1 cellular context compared by ENCODE assay signal in genomic region chr9:98326402-98327248, GRCh38.
TF ChIP-seq lines count a peak whose summit lies in the region.

No MANE protein-coding gene starts in this region.

TF ChIP-seq in K562, 482 proteins besides CTCF, POLR2A, EP300 and RAD21 (continued from another document):
- TF ChIP-seq, protein P1, sequence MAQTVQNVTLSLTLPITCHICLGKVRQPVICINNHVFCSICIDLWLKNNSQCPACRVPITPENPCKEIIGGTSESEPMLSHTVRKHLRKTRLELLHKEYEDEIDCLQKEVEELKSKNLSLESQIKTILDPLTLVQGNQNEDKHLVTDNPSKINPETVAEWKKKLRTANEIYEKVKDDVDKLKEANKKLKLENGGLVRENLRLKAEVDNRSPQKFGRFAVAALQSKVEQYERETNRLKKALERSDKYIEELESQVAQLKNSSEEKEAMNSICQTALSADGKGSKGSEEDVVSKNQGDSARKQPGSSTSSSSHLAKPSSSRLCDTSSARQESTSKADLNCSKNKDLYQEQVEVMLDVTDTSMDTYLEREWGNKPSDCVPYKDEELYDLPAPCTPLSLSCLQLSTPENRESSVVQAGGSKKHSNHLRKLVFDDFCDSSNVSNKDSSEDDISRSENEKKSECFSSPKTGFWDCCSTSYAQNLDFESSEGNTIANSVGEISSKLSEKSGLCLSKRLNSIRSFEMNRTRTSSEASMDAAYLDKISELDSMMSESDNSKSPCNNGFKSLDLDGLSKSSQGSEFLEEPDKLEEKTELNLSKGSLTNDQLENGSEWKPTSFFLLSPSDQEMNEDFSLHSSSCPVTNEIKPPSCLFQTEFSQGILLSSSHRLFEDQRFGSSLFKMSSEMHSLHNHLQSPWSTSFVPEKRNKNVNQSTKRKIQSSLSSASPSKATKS (CRISPR knock-in tag; IDR thresholded peaks at IDR 0.05) = no peak
- peak; percentile 24; the same call in 1 of the 2 replicates for TF ChIP-seq RBFOX2 (IDR thresholded peaks at IDR 0.05; ENCODE audit: low read depth, low read length)
- TF ChIP-seq TFAP4 (CRISPR knock-in tag; IDR thresholded peaks at IDR 0.05; ENCODE audit: borderline replicate concordance) = peak; percentile 38
- TF ChIP-seq, protein P2, sequence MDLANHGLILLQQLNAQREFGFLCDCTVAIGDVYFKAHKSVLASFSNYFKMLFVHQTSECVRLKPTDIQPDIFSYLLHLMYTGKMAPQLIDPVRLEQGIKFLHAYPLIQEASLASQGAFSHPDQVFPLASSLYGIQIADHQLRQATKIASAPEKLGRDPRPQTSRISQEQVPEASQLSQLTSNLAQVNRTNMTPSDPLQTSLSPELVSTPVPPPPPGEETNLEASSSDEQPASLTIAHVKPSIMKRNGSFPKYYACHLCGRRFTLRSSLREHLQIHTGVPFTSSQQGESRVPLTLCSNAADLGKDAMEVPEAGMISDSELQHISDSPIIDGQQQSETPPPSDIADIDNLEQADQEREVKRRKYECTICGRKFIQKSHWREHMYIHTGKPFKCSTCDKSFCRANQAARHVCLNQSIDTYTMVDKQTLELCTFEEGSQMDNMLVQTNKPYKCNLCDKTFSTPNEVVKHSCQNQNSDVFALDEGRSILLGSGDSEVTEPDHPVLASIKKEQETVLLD (IDR thresholded peaks at IDR 0.05) = no peak
- TF ChIP-seq ZNF589 (CRISPR knock-in tag; IDR thresholded peaks at IDR 0.05; ENCODE audit: low read depth) = peak; percentile 70; the same call in 1 of the 2 replicates
- TF ChIP-seq TARDBP (IDR thresholded peaks at IDR 0.05) = no peak
- peak; percentile 14; the same call in 1 of the 2 replicates for TF ChIP-seq ARID1B (IDR thresholded peaks at IDR 0.05)
- TF ChIP-seq ATF3 (IDR thresholded peaks at IDR 0.05) = peak; percentile 72
- no peak for TF ChIP-seq ATF3 (CRISPR knock-in tag; conservative IDR thresholded peaks at IDR 0.05)
- TF ChIP-seq CXXC5 (CRISPR knock-in tag; IDR thresholded peaks at IDR 0.05) = 0 out of 2 replicates have a peak, but pooled peaks have one; percentile 35
- TF ChIP-seq ETV1 (tag; conservative IDR thresholded peaks at IDR 0.05; ENCODE audit: low read depth) = no peak; the same call in 1 of the 2 replicates
- peak in 1 of 2 experiments; percentile 51; a peak in 1 of 4 replicates for TF ChIP-seq FOXK2 (conservative IDR thresholded peaks at IDR 0.05 in 1 of 2, IDR thresholded peaks at IDR 0.05 in 1 of 2; ENCODE audit: low read depth in 2 of 2)
- TF ChIP-seq L3MBTL2 (IDR thresholded peaks at IDR 0.05) = peak; percentile 82
- TF ChIP-seq CBFA2T3 (IDR thresholded peaks at IDR 0.05) = peak; percentile 49; the same call in 1 of the 2 replicates
- TF ChIP-seq JUN (IDR thresholded peaks at IDR 0.05; ENCODE audit: borderline replicate concordance, low read depth, low read length) = 0 out of 2 replicates have a peak, but pooled peaks have one; percentile 0
- no peak for TF ChIP-seq JUN (CRISPR knock-in tag; IDR thresholded peaks at IDR 0.05; ENCODE audit: borderline replicate concordance)
- no peak for TF ChIP-seq ZBED1 (IDR thresholded peaks at IDR 0.05)
- TF ChIP-seq PHB (CRISPR knock-in tag; IDR thresholded peaks at IDR 0.05) = no peak
- peak; percentile 77 for TF ChIP-seq HDAC2 (IDR thresholded peaks at IDR 0.05)
- TF ChIP-seq SMC3 (conservative IDR thresholded peaks at IDR 0.05; ENCODE audit: insufficient read depth, low read depth, low read length) = no peak
- TF ChIP-seq TBP (optimal IDR thresholded peaks at IDR 0.05; ENCODE audit: low read depth, low read length) = peak; percentile 20
- TF ChIP-seq POLR2H (tag; IDR thresholded peaks at IDR 0.05; ENCODE audit: low read depth) = peak; percentile 82
- peak; percentile 28; the same call in 1 of the 2 replicates for TF ChIP-seq GTF2E2 (tag; IDR thresholded peaks at IDR 0.05)
